Comparison of ENCODE assay signal across 2 cellular contexts in the genomic region with DNA sequence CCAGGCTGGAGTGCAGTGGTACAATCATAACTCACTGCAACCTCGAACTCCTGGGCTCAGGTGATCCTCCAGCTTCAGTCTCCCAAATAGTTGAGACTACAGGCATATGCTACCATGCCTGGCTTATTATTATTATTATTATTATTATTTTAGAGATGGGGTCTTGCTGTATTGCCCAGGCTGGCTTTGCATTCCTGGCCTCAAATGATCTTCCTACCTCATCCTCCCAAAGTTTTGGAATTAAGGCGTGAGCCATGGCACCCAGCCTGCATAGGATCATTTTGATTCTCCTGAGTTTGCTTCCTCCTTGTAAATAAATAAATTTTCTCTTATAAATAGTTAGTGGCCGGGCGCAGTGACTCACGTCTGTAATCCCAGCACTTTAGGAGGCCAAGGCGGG.
TF ChIP-seq lines count a peak whose summit lies in the region.

No MANE protein-coding gene starts in this region.

TF ChIP-seq in GM23338, 12 proteins besides CTCF, POLR2A, EP300 and RAD21:
- no peak for TF ChIP-seq POLR2AphosphoS5 (IDR thresholded peaks at IDR 0.05; ENCODE audit: low read depth)
- TF ChIP-seq ZNF331 (CRISPR knock-in tag; IDR thresholded peaks at IDR 0.05; ENCODE audit: low read depth), result no peak
- TF ChIP-seq STAT1 (IDR thresholded peaks at IDR 0.05; ENCODE audit: unreplicated experiment), result no peak
- no peak for TF ChIP-seq ZNF114 (CRISPR knock-in tag; IDR thresholded peaks at IDR 0.05)
- no peak for TF ChIP-seq ETS1 (IDR thresholded peaks at IDR 0.05)
- TF ChIP-seq, protein P1, sequence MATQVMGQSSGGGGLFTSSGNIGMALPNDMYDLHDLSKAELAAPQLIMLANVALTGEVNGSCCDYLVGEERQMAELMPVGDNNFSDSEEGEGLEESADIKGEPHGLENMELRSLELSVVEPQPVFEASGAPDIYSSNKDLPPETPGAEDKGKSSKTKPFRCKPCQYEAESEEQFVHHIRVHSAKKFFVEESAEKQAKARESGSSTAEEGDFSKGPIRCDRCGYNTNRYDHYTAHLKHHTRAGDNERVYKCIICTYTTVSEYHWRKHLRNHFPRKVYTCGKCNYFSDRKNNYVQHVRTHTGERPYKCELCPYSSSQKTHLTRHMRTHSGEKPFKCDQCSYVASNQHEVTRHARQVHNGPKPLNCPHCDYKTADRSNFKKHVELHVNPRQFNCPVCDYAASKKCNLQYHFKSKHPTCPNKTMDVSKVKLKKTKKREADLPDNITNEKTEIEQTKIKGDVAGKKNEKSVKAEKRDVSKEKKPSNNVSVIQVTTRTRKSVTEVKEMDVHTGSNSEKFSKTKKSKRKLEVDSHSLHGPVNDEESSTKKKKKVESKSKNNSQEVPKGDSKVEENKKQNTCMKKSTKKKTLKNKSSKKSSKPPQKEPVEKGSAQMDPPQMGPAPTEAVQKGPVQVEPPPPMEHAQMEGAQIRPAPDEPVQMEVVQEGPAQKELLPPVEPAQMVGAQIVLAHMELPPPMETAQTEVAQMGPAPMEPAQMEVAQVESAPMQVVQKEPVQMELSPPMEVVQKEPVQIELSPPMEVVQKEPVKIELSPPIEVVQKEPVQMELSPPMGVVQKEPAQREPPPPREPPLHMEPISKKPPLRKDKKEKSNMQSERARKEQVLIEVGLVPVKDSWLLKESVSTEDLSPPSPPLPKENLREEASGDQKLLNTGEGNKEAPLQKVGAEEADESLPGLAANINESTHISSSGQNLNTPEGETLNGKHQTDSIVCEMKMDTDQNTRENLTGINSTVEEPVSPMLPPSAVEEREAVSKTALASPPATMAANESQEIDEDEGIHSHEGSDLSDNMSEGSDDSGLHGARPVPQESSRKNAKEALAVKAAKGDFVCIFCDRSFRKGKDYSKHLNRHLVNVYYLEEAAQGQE (IDR thresholded peaks at IDR 0.05; ENCODE audit: unreplicated experiment), result no peak
- TF ChIP-seq JUNB (IDR thresholded peaks at IDR 0.05; ENCODE audit: unreplicated experiment), result no peak

TF ChIP-seq in K562, 482 proteins besides CTCF, POLR2A, EP300 and RAD21:
- TF ChIP-seq LCOR (CRISPR knock-in tag; IDR thresholded peaks at IDR 0.05) (no peak), ZC3H11A (IDR thresholded peaks at IDR 0.05; ENCODE audit: low read depth, low read length) (no peak), RAD51 (IDR thresholded peaks at IDR 0.05; ENCODE audit: borderline replicate concordance, low read depth) (no peak), RBM25 (IDR thresholded peaks at IDR 0.05; ENCODE audit: low read depth, low read length, severe bottlenecking) (peak; percentile 58), RNF2 (IDR thresholded peaks at IDR 0.05) (no peak), ZNF121 (CRISPR knock-in tag; conservative IDR thresholded peaks at IDR 0.05) (peak; percentile 57; the same call in 1 of the 2 replicates), FIP1L1 (IDR thresholded peaks at IDR 0.05; ENCODE audit: low read depth, low read length, poor library complexity, severe bottlenecking) (no peak), ZNF23 (CRISPR knock-in tag; IDR thresholded peaks at IDR 0.05) (no peak), NFATC3 (IDR thresholded peaks at IDR 0.05) (no peak), SMARCE1 (IDR thresholded peaks at IDR 0.05) (no peak)
- TF ChIP-seq, protein P2, sequence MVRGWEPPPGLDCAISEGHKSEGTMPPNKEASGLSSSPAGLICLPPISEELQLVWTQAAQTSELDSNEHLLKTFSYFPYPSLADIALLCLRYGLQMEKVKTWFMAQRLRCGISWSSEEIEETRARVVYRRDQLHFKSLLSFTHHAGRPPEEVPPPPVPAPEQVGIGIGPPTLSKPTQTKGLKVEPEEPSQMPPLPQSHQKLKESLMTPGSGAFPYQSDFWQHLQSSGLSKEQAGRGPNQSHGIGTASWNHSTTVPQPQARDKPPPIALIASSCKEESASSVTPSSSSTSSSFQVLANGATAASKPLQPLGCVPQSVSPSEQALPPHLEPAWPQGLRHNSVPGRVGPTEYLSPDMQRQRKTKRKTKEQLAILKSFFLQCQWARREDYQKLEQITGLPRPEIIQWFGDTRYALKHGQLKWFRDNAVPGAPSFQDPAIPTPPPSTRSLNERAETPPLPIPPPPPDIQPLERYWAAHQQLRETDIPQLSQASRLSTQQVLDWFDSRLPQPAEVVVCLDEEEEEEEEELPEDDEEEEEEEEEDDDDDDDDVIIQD (CRISPR knock-in tag; IDR thresholded peaks at IDR 0.05), result no peak
- TF ChIP-seq, protein P3, sequence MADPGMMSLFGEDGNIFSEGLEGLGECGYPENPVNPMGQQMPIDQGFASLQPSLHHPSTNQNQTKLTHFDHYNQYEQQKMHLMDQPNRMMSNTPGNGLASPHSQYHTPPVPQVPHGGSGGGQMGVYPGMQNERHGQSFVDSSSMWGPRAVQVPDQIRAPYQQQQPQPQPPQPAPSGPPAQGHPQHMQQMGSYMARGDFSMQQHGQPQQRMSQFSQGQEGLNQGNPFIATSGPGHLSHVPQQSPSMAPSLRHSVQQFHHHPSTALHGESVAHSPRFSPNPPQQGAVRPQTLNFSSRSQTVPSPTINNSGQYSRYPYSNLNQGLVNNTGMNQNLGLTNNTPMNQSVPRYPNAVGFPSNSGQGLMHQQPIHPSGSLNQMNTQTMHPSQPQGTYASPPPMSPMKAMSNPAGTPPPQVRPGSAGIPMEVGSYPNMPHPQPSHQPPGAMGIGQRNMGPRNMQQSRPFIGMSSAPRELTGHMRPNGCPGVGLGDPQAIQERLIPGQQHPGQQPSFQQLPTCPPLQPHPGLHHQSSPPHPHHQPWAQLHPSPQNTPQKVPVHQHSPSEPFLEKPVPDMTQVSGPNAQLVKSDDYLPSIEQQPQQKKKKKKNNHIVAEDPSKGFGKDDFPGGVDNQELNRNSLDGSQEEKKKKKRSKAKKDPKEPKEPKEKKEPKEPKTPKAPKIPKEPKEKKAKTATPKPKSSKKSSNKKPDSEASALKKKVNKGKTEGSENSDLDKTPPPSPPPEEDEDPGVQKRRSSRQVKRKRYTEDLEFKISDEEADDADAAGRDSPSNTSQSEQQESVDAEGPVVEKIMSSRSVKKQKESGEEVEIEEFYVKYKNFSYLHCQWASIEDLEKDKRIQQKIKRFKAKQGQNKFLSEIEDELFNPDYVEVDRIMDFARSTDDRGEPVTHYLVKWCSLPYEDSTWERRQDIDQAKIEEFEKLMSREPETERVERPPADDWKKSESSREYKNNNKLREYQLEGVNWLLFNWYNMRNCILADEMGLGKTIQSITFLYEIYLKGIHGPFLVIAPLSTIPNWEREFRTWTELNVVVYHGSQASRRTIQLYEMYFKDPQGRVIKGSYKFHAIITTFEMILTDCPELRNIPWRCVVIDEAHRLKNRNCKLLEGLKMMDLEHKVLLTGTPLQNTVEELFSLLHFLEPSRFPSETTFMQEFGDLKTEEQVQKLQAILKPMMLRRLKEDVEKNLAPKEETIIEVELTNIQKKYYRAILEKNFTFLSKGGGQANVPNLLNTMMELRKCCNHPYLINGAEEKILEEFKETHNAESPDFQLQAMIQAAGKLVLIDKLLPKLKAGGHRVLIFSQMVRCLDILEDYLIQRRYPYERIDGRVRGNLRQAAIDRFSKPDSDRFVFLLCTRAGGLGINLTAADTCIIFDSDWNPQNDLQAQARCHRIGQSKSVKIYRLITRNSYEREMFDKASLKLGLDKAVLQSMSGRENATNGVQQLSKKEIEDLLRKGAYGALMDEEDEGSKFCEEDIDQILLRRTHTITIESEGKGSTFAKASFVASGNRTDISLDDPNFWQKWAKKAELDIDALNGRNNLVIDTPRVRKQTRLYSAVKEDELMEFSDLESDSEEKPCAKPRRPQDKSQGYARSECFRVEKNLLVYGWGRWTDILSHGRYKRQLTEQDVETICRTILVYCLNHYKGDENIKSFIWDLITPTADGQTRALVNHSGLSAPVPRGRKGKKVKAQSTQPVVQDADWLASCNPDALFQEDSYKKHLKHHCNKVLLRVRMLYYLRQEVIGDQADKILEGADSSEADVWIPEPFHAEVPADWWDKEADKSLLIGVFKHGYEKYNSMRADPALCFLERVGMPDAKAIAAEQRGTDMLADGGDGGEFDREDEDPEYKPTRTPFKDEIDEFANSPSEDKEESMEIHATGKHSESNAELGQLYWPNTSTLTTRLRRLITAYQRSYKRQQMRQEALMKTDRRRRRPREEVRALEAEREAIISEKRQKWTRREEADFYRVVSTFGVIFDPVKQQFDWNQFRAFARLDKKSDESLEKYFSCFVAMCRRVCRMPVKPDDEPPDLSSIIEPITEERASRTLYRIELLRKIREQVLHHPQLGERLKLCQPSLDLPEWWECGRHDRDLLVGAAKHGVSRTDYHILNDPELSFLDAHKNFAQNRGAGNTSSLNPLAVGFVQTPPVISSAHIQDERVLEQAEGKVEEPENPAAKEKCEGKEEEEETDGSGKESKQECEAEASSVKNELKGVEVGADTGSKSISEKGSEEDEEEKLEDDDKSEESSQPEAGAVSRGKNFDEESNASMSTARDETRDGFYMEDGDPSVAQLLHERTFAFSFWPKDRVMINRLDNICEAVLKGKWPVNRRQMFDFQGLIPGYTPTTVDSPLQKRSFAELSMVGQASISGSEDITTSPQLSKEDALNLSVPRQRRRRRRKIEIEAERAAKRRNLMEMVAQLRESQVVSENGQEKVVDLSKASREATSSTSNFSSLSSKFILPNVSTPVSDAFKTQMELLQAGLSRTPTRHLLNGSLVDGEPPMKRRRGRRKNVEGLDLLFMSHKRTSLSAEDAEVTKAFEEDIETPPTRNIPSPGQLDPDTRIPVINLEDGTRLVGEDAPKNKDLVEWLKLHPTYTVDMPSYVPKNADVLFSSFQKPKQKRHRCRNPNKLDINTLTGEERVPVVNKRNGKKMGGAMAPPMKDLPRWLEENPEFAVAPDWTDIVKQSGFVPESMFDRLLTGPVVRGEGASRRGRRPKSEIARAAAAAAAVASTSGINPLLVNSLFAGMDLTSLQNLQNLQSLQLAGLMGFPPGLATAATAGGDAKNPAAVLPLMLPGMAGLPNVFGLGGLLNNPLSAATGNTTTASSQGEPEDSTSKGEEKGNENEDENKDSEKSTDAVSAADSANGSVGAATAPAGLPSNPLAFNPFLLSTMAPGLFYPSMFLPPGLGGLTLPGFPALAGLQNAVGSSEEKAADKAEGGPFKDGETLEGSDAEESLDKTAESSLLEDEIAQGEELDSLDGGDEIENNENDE (IDR thresholded peaks at IDR 0.05; ENCODE audit: low read depth, low read length), result no peak
